In the genomic region with DNA sequence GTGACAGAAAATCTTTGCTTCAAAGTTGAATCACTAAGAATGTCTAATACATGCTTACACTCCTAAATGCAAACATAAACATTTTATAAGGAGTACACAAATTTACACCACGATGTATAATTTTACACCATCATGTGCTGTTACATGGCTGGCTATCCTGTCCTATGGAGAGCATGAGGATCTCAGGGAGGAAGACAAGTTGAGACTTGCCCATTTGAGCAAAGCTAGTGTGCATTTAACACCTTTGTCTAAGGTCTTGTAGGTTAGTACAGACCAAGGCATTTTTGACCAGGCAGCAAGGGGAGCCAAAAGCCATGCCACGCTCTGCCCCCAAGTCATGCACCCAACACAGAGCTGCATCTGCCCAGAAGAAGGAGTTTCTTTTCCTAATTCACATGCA, we compare ENCODE assay signal across 19 cellular contexts. TPM values are rescaled to one million over a fixed set of nuclear protein-coding genes. Genes with fewer than 3 reads are reported as not detected.
DNase-seq lines count a peak whose midpoint lies in the region; ATAC-seq, FAIRE-seq and TF ChIP-seq lines count a peak whose summit lies in the region.
"Had no signal": no experiment of that assay in that cellular context is flagged by ENCODE, and none has a peak within 500 bp of the region (broad histone marks: within the 10 kb centered on the region; RNA-seq: fewer than 3 reads in every experiment).

No MANE protein-coding gene starts in this region.

- ATAC-seq in HepG2 (no peak), right lobe of liver (no peak)
- ATAC-seq: Right ventricle myocardium inferior had no signal

- H3K27me3 ChIP-seq in HepG2 (ENCODE audit: control insufficient read depth in 1 of 2, insufficient read depth in 2 of 2, low read length in 2 of 2): peaks cover 0 to 5% of the 10 kb centered on the region in 2 experiments; a peak in 3 of 5 replicates
- H3K27me3 ChIP-seq in right lobe of liver: no peaks in the 10 kb centered on the region
- H3K27me3 ChIP-seq in H1 (replicated peaks in 1 of 4; ENCODE audit: control insufficient read depth in 3 of 4, extremely low read depth in 1 of 4, insufficient read depth in 3 of 4, low read length in 3 of 4): no peaks in the 10 kb centered on the region
- H3K27me3 ChIP-seq: SJSA1 had no signal

- peak overlapping the region; percentile 12 for H2BK120ac ChIP-seq in H1 (replicated peaks; ENCODE audit: low read depth, low read length)

- in situ Hi-C loops in HepG2 (cut with HindIII; ENCODE audit: extremely low pct_ligation_motif_present, low pct_unique_long_range_greater_than_20kb): loop anchor here (25.0 kb wide), 1 partner anchor 585 kb away; no protein-coding TSS in a partner anchor

- H2BK5ac ChIP-seq in H1 (ENCODE audit: low read depth, low read length): no peak overlapping the region; the same call in 1 of the 2 replicates

- H3K9me3 ChIP-seq in HepG2 (ENCODE audit: low read length) (no peaks in the 10 kb centered on the region), right lobe of liver (no peaks in the 10 kb centered on the region), H1 (ENCODE audit: insufficient read depth in 2 of 2, low read depth in 1 of 2, low read length in 1 of 2) (no peaks in the 10 kb centered on the region)
- H3K9me3 ChIP-seq: SJSA1 had no signal

- TF ChIP-seq RAD21 in HepG2 (CRISPR knock-in tag; IDR thresholded peaks at IDR 0.05): no peak
- no peak for TF ChIP-seq RAD21 in H1 (IDR thresholded peaks at IDR 0.05 in 1 of 2, conservative IDR thresholded peaks at IDR 0.05 in 1 of 2; ENCODE audit: low read depth in 2 of 2, low read length in 2 of 2)

- H3K4me2 ChIP-seq in HepG2 (ENCODE audit: low read depth, low read length) (no peak overlapping the region), H1 (ENCODE audit: insufficient read depth in 1 of 2, low read depth in 2 of 2, low read length in 2 of 2) (no peak overlapping the region)

- no peak overlapping the region for H4K5ac ChIP-seq in H1 (ENCODE audit: insufficient read length, low read depth, low read length)

- H4K8ac ChIP-seq in H1 (ENCODE audit: extremely low read depth, insufficient read depth, low read length): no peak overlapping the region

- H3K9ac ChIP-seq in HepG2 (ENCODE audit: insufficient read depth, low read depth, low read length) (no peak overlapping the region), H1 (replicated peaks in 1 of 4; ENCODE audit: extremely low read depth in 1 of 4, low read depth in 3 of 4, low read length in 3 of 4) (no peak overlapping the region)

- intact Hi-C loops in HepG2 (cut with micrococcal nuclease; ENCODE audit: unreplicated experiment): no loop called here
- intact Hi-C loops in right lobe of liver (cut with DNase I): no loop called here

- H3K79me2 ChIP-seq in HepG2 (ENCODE audit: insufficient read depth, low read length): no peaks in the 10 kb centered on the region
- no peaks in the 10 kb centered on the region for H3K79me2 ChIP-seq in H1 (ENCODE audit: control insufficient read depth in 1 of 2, insufficient read depth in 2 of 2, low read length in 2 of 2)

- H4K91ac ChIP-seq in H1 (replicated peaks; ENCODE audit: insufficient read length, low read length): peak overlapping the region; percentile 90

- peaks cover 3% of the 10 kb centered on the region; the same call in 1 of the 2 replicates for H3K23me2 ChIP-seq in H1 (ENCODE audit: low read depth, low read length)

- no peak overlapping the region for H2AFZ ChIP-seq in HepG2 (ENCODE audit: low read length)
- peak overlapping the region; percentile 86 for H2AFZ ChIP-seq in H1 (ENCODE audit: low read length)

- H3K18ac ChIP-seq in H1 (ENCODE audit: extremely low read depth, low read length): no peak overlapping the region; the same call in 1 of the 2 replicates

- BruUV-seq in HepG2 (replicated peaks; lab: Mats Ljungman, UMichigan): no TSS peak

- TF ChIP-seq EP300 in HepG2 (IDR thresholded peaks at IDR 0.05; ENCODE audit: low read depth in 2 of 2, low read length in 2 of 2) (no peak), HepG2 (CRISPR knock-in tag; IDR thresholded peaks at IDR 0.05; ENCODE audit: borderline replicate concordance) (no peak), H1 (IDR thresholded peaks at IDR 0.05; ENCODE audit: borderline replicate concordance in 1 of 2, low read depth in 2 of 2, low read length in 2 of 2) (no peak)

- TF ChIP-seq POLR2A in HepG2 (IDR thresholded peaks at IDR 0.05; ENCODE audit: insufficient read depth in 1 of 2, low read depth in 2 of 2, low read length in 2 of 2) (no peak), right lobe of liver (IDR thresholded peaks at IDR 0.05) (no peak), H1 (IDR thresholded peaks at IDR 0.05; ENCODE audit: control extremely low read depth in 1 of 2, low read depth in 2 of 2, low read length in 2 of 2) (no peak)

- H3K56ac ChIP-seq in H1 (replicated peaks; ENCODE audit: insufficient read length, low read depth, low read length): no peak overlapping the region

- no peak overlapping the region for H2BK20ac ChIP-seq in H1 (ENCODE audit: low read length)

- no peak overlapping the region for H3K27ac ChIP-seq in HepG2 (ENCODE audit: extremely low read length, insufficient read depth, low read length)
- no peak overlapping the region for H3K27ac ChIP-seq in right lobe of liver
- no peak overlapping the region for H3K27ac ChIP-seq in H1 (ENCODE audit: low read depth, low read length)
- H3K27ac ChIP-seq: C4-2B, SJSA1 had no signal

- WGBS in HepG2 (ENCODE audit: low lambda C conversion rate): 71% methylated on average over 2 of the region's 2 CpGs
- 89% methylated on average over 2 of the region's 2 CpGs for WGBS in right lobe of liver (ENCODE audit: insufficient coverage, low coverage, low lambda C conversion rate, missing lambda C conversion rate)
- WGBS in H1 (ENCODE audit: extremely low coverage in 1 of 2, insufficient coverage in 1 of 2, insufficient read length in 1 of 2, insufficient replicate concordance in 2 of 2, low coverage in 1 of 2, low lambda C conversion rate in 2 of 2, missing lambda C conversion rate in 1 of 2), 2 experiments: 89% methylated on average over 2 of the region's 2 CpGs; no CpG with 5 or more reads in 1 of the 2 experiments

- no peak overlapping the region for H3K4me3 ChIP-seq in HepG2 (replicated peaks in 1 of 3; ENCODE audit: insufficient read depth in 1 of 3, low read depth in 2 of 3, low read length in 3 of 3)
- H3K4me3 ChIP-seq in right lobe of liver: no peak overlapping the region
- no peak overlapping the region for H3K4me3 ChIP-seq in H1 (ENCODE audit: extremely low read depth in 1 of 4, insufficient read depth in 2 of 4, low read depth in 3 of 4, low read length in 4 of 4)
- H3K4me3 ChIP-seq: SJSA1 had no signal

- H3K14ac ChIP-seq in H1 (ENCODE audit: insufficient read length): no peak overlapping the region

- no peak overlapping the region for H2AK5ac ChIP-seq in H1 (ENCODE audit: low read depth, low read length)

- DNase-seq in NCI-H1105 treated with DMSO at 0.1 percent for 48 hours (lab: John Stamatoyannopoulos, UW): peak; percentile 9
- no peak for DNase-seq in NCI-H1105 (lab: John Stamatoyannopoulos, UW)
- DNase-seq in HepG2 (ENCODE audit: low spot score): no peak
- no peak for DNase-seq in right lobe of liver
- DNase-seq in H1 (ENCODE audit: low read depth in 1 of 2, low spot score in 2 of 2): no peak
- no peak for DNase-seq in HT-29 (ENCODE audit: low spot score)
- no peak for DNase-seq in COR-L47 (lab: John Stamatoyannopoulos, UW)
- DNase-seq in activated CD4-positive, alpha-beta T cell treated with anti-CD3 and anti-CD28 coated beads, Interleukin-2, amount 50 U/mL, for 4 hours: no peak
- DNase-seq: CD8-positive, alpha-beta memory T cell; NCI-H1092; NCI-H1694; NCI-H2081; NCI-H2227 treated with DMSO at 0.1 percent for 48 hours; NCI-H510A; T-helper 1 cell had no signal

- H2BK12ac ChIP-seq in H1 (ENCODE audit: low read depth, low read length): no peak overlapping the region

- no peak for TF ChIP-seq CTCF in HepG2 (CRISPR knock-in tag; IDR thresholded peaks at IDR 0.05)
- TF ChIP-seq CTCF in right lobe of liver (IDR thresholded peaks at IDR 0.05): no peak
- TF ChIP-seq CTCF in H1 (IDR thresholded peaks at IDR 0.05; ENCODE audit: control extremely low read depth in 1 of 3, insufficient read depth in 1 of 3, low read depth in 1 of 3, low read length in 3 of 3): no peak

- H4K20me1 ChIP-seq in HepG2 (ENCODE audit: insufficient read depth, low read length) (no peaks in the 10 kb centered on the region), H1 (replicated peaks in 1 of 2; ENCODE audit: control insufficient read depth in 1 of 2, insufficient read depth in 2 of 2, low read length in 2 of 2) (no peaks in the 10 kb centered on the region)

- H3K4ac ChIP-seq in H1 (replicated peaks; ENCODE audit: insufficient read length, low read depth, low read length): no peak overlapping the region

- no peak overlapping the region for H2BK15ac ChIP-seq in H1 (ENCODE audit: low read length)

- no peaks in the 10 kb centered on the region for H3K79me1 ChIP-seq in H1 (ENCODE audit: low read depth, low read length)

- no peaks in the 10 kb centered on the region for H3K36me3 ChIP-seq in HepG2 (replicated peaks in 1 of 2; ENCODE audit: control insufficient read depth in 1 of 2, insufficient read depth in 2 of 2, low read length in 2 of 2)
- H3K36me3 ChIP-seq in right lobe of liver: no peaks in the 10 kb centered on the region
- no peaks in the 10 kb centered on the region for H3K36me3 ChIP-seq in H1 (ENCODE audit: control insufficient read depth in 2 of 4, insufficient read depth in 4 of 4, low read length in 3 of 4)
- H3K36me3 ChIP-seq: SJSA1 had no signal

- no peak overlapping the region for H3K23ac ChIP-seq in H1 (ENCODE audit: insufficient read length)

- CTCF ChIA-PET in HepG2 (lab: Yijun Ruan, JAX; ENCODE audit: low intra/inter-chr PET ratio, low total read pairs): no interaction called here
- CTCF ChIA-PET in H1 (lab: Charles Lee; ENCODE audit: partially characterized antibody): no interaction called here

- POLR2A ChIA-PET in HepG2 (lab: Yijun Ruan, JAX): no interaction called here
- POLR2A ChIA-PET in H1 (lab: Charles Lee; ENCODE audit: partially characterized antibody): no interaction called here

- H3K4me1 ChIP-seq in HepG2 (ENCODE audit: insufficient read depth, low read length): peaks cover 16% of the 10 kb centered on the region
- no peaks in the 10 kb centered on the region for H3K4me1 ChIP-seq in right lobe of liver
- 0 out of 7 replicates have a peak, but pooled peaks cover 0 to 2% (median 0%) of the 10 kb centered on the region in 4 experiments for H3K4me1 ChIP-seq in H1 (replicated peaks in 1 of 4; ENCODE audit: control insufficient read depth in 3 of 4, insufficient read depth in 4 of 4, low read length in 3 of 4)
- H3K4me1 ChIP-seq: SJSA1 had no signal

- no peak for FAIRE-seq in HepG2 (lab: Jason Lieb, UNC)
- no peak for FAIRE-seq in H1 (lab: Jason Lieb, UNC)
- FAIRE-seq: GM12891 had no signal

RNA-seq across cellular contexts. Expression of a gene that starts 14.5 kb away (rescaled TPM):
- total RNA-seq in HepG2 (2016; rRNA removed; fragmentation: Illumina TruSeq; extraction: Trizol) (36.3 and 51.3 TPM in 2 replicates), right lobe of liver (10 to 100 TPM in 4 of 6 experiments, 1 to 10 TPM in 2; 9.0 to 18.7 (median 13.0) TPM)
- total RNA-seq in HepG2 (2016; cell fraction: cytosol; rRNA removed; fragmentation: Illumina TruSeq; extraction: Trizol; ENCODE audit: low read depth): 9.3 and 9.7 TPM in 2 replicates
- total RNA-seq in HepG2 (2016; cell fraction: insoluble cytoplasmic fraction; rRNA removed; fragmentation: Illumina TruSeq; extraction: Trizol): 36.8 and 53.0 TPM in 2 replicates
- total RNA-seq in HepG2 (2016; cell fraction: membrane; rRNA removed; fragmentation: Illumina TruSeq; extraction: Trizol): 14.3 and 14.7 TPM in 2 replicates
- total RNA-seq in HepG2 (2016; cell fraction: nucleus; rRNA removed; fragmentation: Illumina TruSeq; extraction: Trizol): 27.7 and 28.8 TPM in 2 replicates
- polyA plus RNA-seq in HepG2 (2011; rRNA removed) (16.0 and 16.8 TPM in 2 replicates), H1 (2011; rRNA removed) (8.0 and 10.3 TPM in 2 replicates)
- 9.1 and 13.0 TPM in 2 replicates for polyA plus RNA-seq in HepG2 (2011; cell fraction: cytosol; rRNA removed)
- 19.2 and 23.7 TPM in 2 replicates for polyA plus RNA-seq in HepG2 (2011; cell fraction: nucleus; rRNA removed)
- 18.8 and 23.0 TPM in 2 replicates for polyA plus RNA-seq in HepG2 (2012)
- 2.2 and 2.3 TPM in 2 replicates for polyA plus RNA-seq in HepG2 (2016; cell fraction: cytosol; fragmentation: Illumina TruSeq; extraction: Trizol; ENCODE audit: low read depth)
- polyA plus RNA-seq in HepG2 (2016; cell fraction: insoluble cytoplasmic fraction; fragmentation: Illumina TruSeq; extraction: Trizol; ENCODE audit: low read depth): 38.6 and 41.2 TPM in 2 replicates
- polyA plus RNA-seq in HepG2 (2016; cell fraction: membrane; fragmentation: Illumina TruSeq; extraction: Trizol; ENCODE audit: low read depth): 5.1 and 5.8 TPM in 2 replicates
- 33.5 and 36.2 TPM in 2 replicates for polyA plus RNA-seq in HepG2 (2016; cell fraction: nucleus; fragmentation: Illumina TruSeq; extraction: Trizol; ENCODE audit: insufficient read depth, low read depth)
- 12.7 and 22.2 TPM in 2 replicates for polyA minus RNA-seq in HepG2 (2011; rRNA and poly(A)+ RNA removed; ENCODE audit: low replicate concordance)
- 15.1 and 16.5 TPM in 2 replicates for polyA minus RNA-seq in HepG2 (2011; cell fraction: cytosol; rRNA and poly(A)+ RNA removed)
- polyA minus RNA-seq in HepG2 (2011; cell fraction: nucleus; rRNA and poly(A)+ RNA removed): 34.5 and 52.2 TPM in 2 replicates
- total RNA-seq in H1 (2021; fragmentation: NEBNext Ultra II Directional; extraction: Animal tissue kit (Norgen Biotek cat#: 25700)): 33.3 and 36.7 TPM in 2 replicates
- polyA plus RNA-seq in H1 (2011; cell fraction: cytosol; rRNA removed): 14.5 TPM
- 18.2 TPM for polyA plus RNA-seq in H1 (2011; cell fraction: nucleus; rRNA removed)
- polyA plus RNA-seq in H1 (2012, experiment 1 of 2): 17.1 to 21.3 TPM (median 20.8 TPM) in 4 replicates
- polyA plus RNA-seq in H1 (2012, experiment 2 of 2): 5.3 TPM
- polyA plus RNA-seq in H1 (2013, experiment 1 of 2): 22.1 TPM
- polyA plus RNA-seq in H1 (2013, experiment 2 of 2): 21.2 TPM
- 20.2 and 24.9 TPM in 2 replicates for polyA minus RNA-seq in H1 (2011; rRNA and poly(A)+ RNA removed)
- 12.0 TPM for polyA minus RNA-seq in H1 (2011; cell fraction: cytosol; rRNA and poly(A)+ RNA removed)
- 29.6 TPM for polyA minus RNA-seq in H1 (2011; cell fraction: nucleus; rRNA and poly(A)+ RNA removed)
- total RNA-seq in HT-29 (2014; rRNA removed; shearing (Covaris generic)): 15.8 and 18.6 TPM in 2 replicates
